ENCODE assay signal across 1 cellular context in genomic region chr2:96821113-96821512, GRCh38.
TF ChIP-seq lines count a peak whose summit lies in the region.

No MANE protein-coding gene starts in this region.

TF ChIP-seq in HepG2, 621 proteins besides CTCF, POLR2A, EP300 and RAD21:
- TF ChIP-seq MAFG (CRISPR knock-in tag; IDR thresholded peaks at IDR 0.05) (no peak), ZSCAN20 (CRISPR knock-in tag; IDR thresholded peaks at IDR 0.05; ENCODE audit: borderline replicate concordance) (no peak), GFI1 (CRISPR knock-in tag; IDR thresholded peaks at IDR 0.05; ENCODE audit: borderline replicate concordance) (no peak), ARID4A (CRISPR knock-in tag; IDR thresholded peaks at IDR 0.05; ENCODE audit: borderline replicate concordance) (no peak), ZNF784 (CRISPR knock-in tag; IDR thresholded peaks at IDR 0.05; ENCODE audit: borderline replicate concordance) (no peak), ZNF670 (CRISPR knock-in tag; IDR thresholded peaks at IDR 0.05; ENCODE audit: borderline replicate concordance) (no peak), ZNF782 (CRISPR knock-in tag; IDR thresholded peaks at IDR 0.05; ENCODE audit: borderline replicate concordance) (no peak), PRDM15 (CRISPR knock-in tag; IDR thresholded peaks at IDR 0.05) (no peak), BCLAF1 (IDR thresholded peaks at IDR 0.05) (no peak), ATF6 (CRISPR knock-in tag; conservative IDR thresholded peaks at IDR 0.05) (no peak), ZKSCAN1 (IDR thresholded peaks at IDR 0.05; ENCODE audit: low read length) (no peak), ATF3 (CRISPR knock-in tag; IDR thresholded peaks at IDR 0.05) (no peak), ZNF710 (CRISPR knock-in tag; IDR thresholded peaks at IDR 0.05; ENCODE audit: borderline replicate concordance) (no peak)
